In the genomic region with DNA sequence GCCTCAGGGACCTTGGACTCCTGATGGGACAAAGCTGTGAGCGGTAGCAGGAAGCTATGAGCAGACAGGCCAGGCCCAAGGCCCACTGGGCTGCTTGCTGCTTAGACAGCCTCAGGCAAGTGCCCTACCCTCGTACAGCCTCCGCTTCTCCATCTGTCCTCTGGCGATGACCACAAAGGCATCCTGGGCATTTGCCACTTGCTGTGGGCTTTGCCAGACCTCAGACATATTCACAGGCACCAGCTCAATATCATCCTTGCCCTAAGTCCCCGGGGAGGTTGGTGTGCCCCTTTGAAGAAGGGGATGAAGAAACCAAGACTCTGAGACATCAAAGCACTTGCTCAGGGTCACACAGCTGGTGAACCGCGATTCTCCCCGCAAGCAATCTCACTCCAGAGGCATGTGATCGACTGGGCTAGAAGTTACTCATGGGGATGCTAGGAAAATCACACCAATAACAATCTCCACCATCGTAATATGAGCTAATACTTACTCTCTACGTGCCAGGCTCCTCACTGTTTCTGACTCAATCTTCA, we compare ENCODE assay signal across 12 cellular contexts. TPM values are rescaled to one million over a fixed set of nuclear protein-coding genes. Genes with fewer than 3 reads are reported as not detected.
DNase-seq lines count a peak whose midpoint lies in the region; ATAC-seq and TF ChIP-seq lines count a peak whose summit lies in the region.
"Had no signal": no experiment of that assay in that cellular context is flagged by ENCODE, and none has a peak within 500 bp of the region (broad histone marks: within the 10 kb centered on the region; RNA-seq: fewer than 3 reads in every experiment).

No MANE protein-coding gene starts in this region.

- no peaks in the 10 kb centered on the region for H3K27me3 ChIP-seq in ACC112 (ENCODE audit: insufficient read depth, low read length)
- no peaks in the 10 kb centered on the region for H3K27me3 ChIP-seq in HCT116 (ENCODE audit: insufficient read depth, low read length)
- H3K27me3 ChIP-seq: body of pancreas, transverse colon had no signal

- no peaks in the 10 kb centered on the region for H3K36me3 ChIP-seq in ACC112 (ENCODE audit: insufficient read depth, low read length)
- H3K36me3 ChIP-seq in HCT116 (ENCODE audit: control insufficient read depth in 1 of 2, insufficient read depth in 2 of 2, low read length in 2 of 2): no peaks in the 10 kb centered on the region
- H3K36me3 ChIP-seq: transverse colon had no signal

- RAD21 ChIA-PET in HCT116 (lab: Charles Lee; ENCODE audit: low non-redundant PET in 1 of 2, low total read pairs in 2 of 2, uncharacterized antibody in 2 of 2, unreplicated experiment in 2 of 2): interaction anchor here (0.7 to 1.2 kb wide), 2 partner anchors 40 to 181 kb away, joined by 3 read pairs; partner anchors contain the start of genes ANKS3 (in 1 of the 2) and DNAAF8 (in 1 of the 2)

- peak overlapping the region; percentile 48 for H3K4me2 ChIP-seq in HCT116 (ENCODE audit: low read length)

- peak overlapping the region; percentile 30; the same call in 1 of the 2 replicates for H3K9ac ChIP-seq in HCT116 (ENCODE audit: low read length)

- TF ChIP-seq CTCF in HCT116 (IDR thresholded peaks at IDR 0.05 in 2 of 3, conservative IDR thresholded peaks at IDR 0.05 in 1 of 3; ENCODE audit: borderline replicate concordance in 1 of 3, insufficient read depth in 1 of 3, low read depth in 2 of 3, low read length in 2 of 3): no peak

- POLR2A ChIA-PET in HCT116 (lab: Charles Lee): interaction anchor here (1.1 kb wide), 1 partner anchor 14 kb away, joined by 3 read pairs; no protein-coding TSS in a partner anchor

- H3K27ac ChIP-seq in ACC112 (ENCODE audit: low read depth, low read length) (peak overlapping the region; percentile 78), HCT116 (ENCODE audit: low read depth, low read length) (peak overlapping the region; percentile 15; the same call in 1 of the 2 replicates)
- H3K27ac ChIP-seq: body of pancreas, transverse colon had no signal

- H3K4me3 ChIP-seq in ACC112 (ENCODE audit: low read depth, low read length) (no peak overlapping the region), HCT116 (replicated peaks in 1 of 2; ENCODE audit: low read depth in 1 of 2, low read length in 2 of 2) (no peak overlapping the region)
- H3K4me3 ChIP-seq: body of pancreas, transverse colon had no signal

- peaks cover 21% of the 10 kb centered on the region for H3K4me1 ChIP-seq in ACC112 (ENCODE audit: control insufficient read depth, insufficient read depth, low read length, unreplicated experiment)
- peaks cover 50 to 68% of the 10 kb centered on the region in 2 experiments for H3K4me1 ChIP-seq in HCT116 (ENCODE audit: control insufficient read depth in 1 of 2, insufficient read depth in 2 of 2, low read length in 2 of 2)
- H3K4me1 ChIP-seq: transverse colon had no signal

- DNase-seq in HCT116 (ENCODE audit: low read depth, low spot score) (peak; percentile 57), amniotic epithelial cell (ENCODE audit: low read depth) (peak; percentile 93), foreskin melanocyte (peak; percentile 69), GDM1 (lab: John Stamatoyannopoulos, UW) (no peak)
- DNase-seq: body of pancreas, NCI-H187, transverse colon had no signal

- ATAC-seq in HCT116: peak; percentile 63
- ATAC-seq in HG02798 (IDR thresholded peaks at IDR 0.05; ENCODE audit: poor library complexity, unreplicated experiment): no peak
- ATAC-seq in HG03439 (IDR thresholded peaks at IDR 0.05; ENCODE audit: unreplicated experiment): no peak
- ATAC-seq in GM19035 (IDR thresholded peaks at IDR 0.05; ENCODE audit: unreplicated experiment): no peak
- ATAC-seq: body of pancreas had no signal

- no peaks in the 10 kb centered on the region for H4K20me1 ChIP-seq in HCT116 (ENCODE audit: insufficient read depth)

- no peaks in the 10 kb centered on the region for H3K9me3 ChIP-seq in HCT116 (ENCODE audit: control insufficient read depth in 1 of 2, insufficient read depth in 1 of 2, low read depth in 1 of 2, low read length in 2 of 2)
- H3K9me3 ChIP-seq: body of pancreas, transverse colon had no signal

- CTCF ChIA-PET in HCT116 (lab: Charles Lee): no interaction called here

- BruUV-seq in HCT116 (replicated peaks; lab: Mats Ljungman, UMichigan): no TSS peak

- H3K9me2 ChIP-seq in HCT116 (ENCODE audit: insufficient read depth): no peaks in the 10 kb centered on the region

- no peak for TF ChIP-seq POLR2A in HCT116 (IDR thresholded peaks at IDR 0.05; ENCODE audit: borderline replicate concordance, extremely low read depth, insufficient read depth, insufficient read length)

- H3K79me2 ChIP-seq in ACC112 (ENCODE audit: control insufficient read depth, insufficient read depth, low read length, unreplicated experiment) (no peaks in the 10 kb centered on the region), HCT116 (ENCODE audit: insufficient read depth, low read length) (no peaks in the 10 kb centered on the region)

- H2AFZ ChIP-seq in ACC112 (ENCODE audit: low read length, unreplicated experiment) (no peak overlapping the region), HCT116 (ENCODE audit: low read depth, low read length, poor library complexity, severe bottlenecking) (no peak overlapping the region)

- intact Hi-C loops in HCT116 (cut with micrococcal nuclease): no loop called here

- no peak for TF ChIP-seq RAD21 in HCT116 (IDR thresholded peaks at IDR 0.05; ENCODE audit: low read depth)

TF ChIP-seq in HCT116, 20 proteins besides CTCF, POLR2A, EP300 and RAD21:
- TF ChIP-seq JUND (IDR thresholded peaks at IDR 0.05) (0 out of 2 replicates have a peak, but pooled peaks have one; percentile 19), MAX (IDR thresholded peaks at IDR 0.05) (peak; percentile 57; the same call in 1 of the 2 replicates), POLR2AphosphoS5 (IDR thresholded peaks at IDR 0.05; ENCODE audit: low read depth, low read length) (no peak), CBX3 (IDR thresholded peaks at IDR 0.05; ENCODE audit: low read depth) (no peak), TCF7L2 (IDR thresholded peaks at IDR 0.05; ENCODE audit: borderline replicate concordance, extremely low read depth, insufficient read depth, insufficient read length) (peak; percentile 83)

RNA-seq across cellular contexts. Expression of gene PPL, which starts 21.7 kb away (rescaled TPM):
- total RNA-seq in HCT116 (2021; ENCODE audit: unreplicated experiment): 56.4 TPM
- polyA plus RNA-seq in HCT116 (2012): 55.1 and 61.6 TPM in 2 replicates

RNA-seq across cellular contexts. Expression of gene SEC14L5, which starts 42.8 kb away (rescaled TPM):
- total RNA-seq in HCT116 (2021; ENCODE audit: unreplicated experiment): 0.27 TPM
- 0.17 and 0.20 TPM in 2 replicates for polyA plus RNA-seq in HCT116 (2012)
- total RNA-seq: pulmonary artery endothelial cell had no signal
